In genomic region chr13:75489502-75490263, GRCh38 we compare ENCODE assay signal across 9 cellular contexts. TPM values are rescaled to one million over a fixed set of nuclear protein-coding genes. Genes with fewer than 3 reads are reported as not detected.
DNase-seq lines count a peak whose midpoint lies in the region; ATAC-seq and TF ChIP-seq lines count a peak whose summit lies in the region.
"Had no signal": no experiment of that assay in that cellular context is flagged by ENCODE, and none has a peak within 500 bp of the region (broad histone marks: within the 10 kb centered on the region; RNA-seq: fewer than 3 reads in every experiment).

No MANE protein-coding gene starts in this region.

- H3K9me3 ChIP-seq in duodenal mucosa (ENCODE audit: control insufficient read depth in 1 of 2, low read length in 2 of 2) (no peaks in the 10 kb centered on the region), tibial artery (no peaks in the 10 kb centered on the region), heart left ventricle (no peaks in the 10 kb centered on the region)
- H3K9me3 ChIP-seq in effector memory CD4-positive, alpha-beta T cell (ENCODE audit: control insufficient read depth, low read length) = no peaks in the 10 kb centered on the region

- H3K36me3 ChIP-seq in duodenal mucosa (ENCODE audit: control insufficient read depth in 1 of 2, insufficient read depth in 2 of 2, low read length in 2 of 2) (no peaks in the 10 kb centered on the region), tibial artery (no peaks in the 10 kb centered on the region), heart left ventricle (no peaks in the 10 kb centered on the region)
- no peaks in the 10 kb centered on the region for H3K36me3 ChIP-seq in effector memory CD4-positive, alpha-beta T cell (ENCODE audit: control insufficient read depth, insufficient read depth, low read length)

- peaks cover 0 to 4% of the 10 kb centered on the region in 2 donors for H3K27me3 ChIP-seq in duodenal mucosa (ENCODE audit: control insufficient read depth in 1 of 2, insufficient read depth in 2 of 2, low read length in 2 of 2)
- H3K27me3 ChIP-seq in tibial artery = no peaks in the 10 kb centered on the region
- no peaks in the 10 kb centered on the region for H3K27me3 ChIP-seq in heart left ventricle
- no peaks in the 10 kb centered on the region for H3K27me3 ChIP-seq in effector memory CD4-positive, alpha-beta T cell (replicated peaks; ENCODE audit: control insufficient read depth, insufficient read depth, low read length, poor library complexity, severe bottlenecking)

- no peak overlapping the region for H3K9ac ChIP-seq in duodenal mucosa (ENCODE audit: low read depth in 1 of 2, low read length in 2 of 2)

- H3K4me3 ChIP-seq in duodenal mucosa (ENCODE audit: low read depth in 1 of 2, low read length in 2 of 2) (peak overlapping the region; percentile 37 to 55), tibial artery (no peak overlapping the region), heart left ventricle (no peak overlapping the region)
- H3K4me3 ChIP-seq in effector memory CD4-positive, alpha-beta T cell (ENCODE audit: insufficient read depth, low read depth, low read length, poor library complexity, severe bottlenecking) = no peak overlapping the region

- ATAC-seq in GM21515 (IDR thresholded peaks at IDR 0.05; ENCODE audit: unreplicated experiment) = peak; percentile 79
- ATAC-seq in HG03565 (IDR thresholded peaks at IDR 0.05; ENCODE audit: unreplicated experiment) = peak; percentile 86
- ATAC-seq in heart left ventricle = no peak
- no peak for ATAC-seq in esophagus mucosa
- ATAC-seq: Panc1 had no signal

- TF ChIP-seq CTCF in GM10266 (IDR thresholded peaks at IDR 0.05; ENCODE audit: control insufficient read depth, insufficient read depth, low read depth, missing control alignments) (no peak), tibial artery (IDR thresholded peaks at IDR 0.05) (no peak), heart left ventricle (IDR thresholded peaks at IDR 0.05) (no peak)

- no peak overlapping the region for H3K27ac ChIP-seq in duodenal mucosa (ENCODE audit: low read depth, low read length)
- no peak overlapping the region for H3K27ac ChIP-seq in tibial artery
- no peak overlapping the region for H3K27ac ChIP-seq in heart left ventricle
- no peak overlapping the region for H3K27ac ChIP-seq in effector memory CD4-positive, alpha-beta T cell (ENCODE audit: insufficient read depth, low read length, poor library complexity, severe bottlenecking)

- intact Hi-C loops in tibial artery (cut with DNase I; ENCODE audit: low total_unique reads) (no loop called here), heart left ventricle (cut with DNase I) (loop anchor here in 6 of 10 donors (5.0 to 10.0 kb wide), 4 partner anchors 43 to 55 kb away; partner anchors contain the start of genes COMMD6 (in 4 of the 6) and UCHL3 (in 1 of the 6))

- TF ChIP-seq POLR2A in heart left ventricle (IDR thresholded peaks at IDR 0.05) = no peak

- 56 to 77% (median 64%) methylated on average over 10 of the region's 10 CpGs for WGBS in heart left ventricle, 4 donors

- no peaks in the 10 kb centered on the region for H3K4me1 ChIP-seq in duodenal mucosa (ENCODE audit: control insufficient read depth in 1 of 2, insufficient read depth in 2 of 2, low read length in 2 of 2)
- no peaks in the 10 kb centered on the region for H3K4me1 ChIP-seq in tibial artery
- H3K4me1 ChIP-seq in heart left ventricle = peaks cover 0 to 5% (median 0%) of the 10 kb centered on the region in 12 donors
- H3K4me1 ChIP-seq in effector memory CD4-positive, alpha-beta T cell (ENCODE audit: control insufficient read depth, insufficient read depth, low read length, poor library complexity, severe bottlenecking) = no peaks in the 10 kb centered on the region

- DNase-seq in GM10266 (ENCODE audit: extremely low spot score) (peak; percentile 38), tibial artery (no peak), heart left ventricle (no peak)
- no peak for DNase-seq in effector memory CD4-positive, alpha-beta T cell

RNA-seq across cellular contexts. Expression of gene TBC1D4, which starts 7.7 kb away (rescaled TPM):
- total RNA-seq in heart left ventricle (100 to 1,000 TPM in 3 of 9 donors, 10 to 100 TPM in 6; 52.9 to 158 (median 85.6) TPM), esophagus mucosa (12.2 TPM)
- polyA plus RNA-seq in heart left ventricle = 10 to 100 TPM; 26.8 to 31.9 TPM

RNA-seq across cellular contexts. Expression of gene COMMD6, which starts 48.0 kb away (rescaled TPM):
- total RNA-seq in heart left ventricle = 100 to 1,000 TPM in 7 of 9 donors, 10 to 100 TPM in 2; 19.8 to 155 (median 126) TPM
- polyA plus RNA-seq in heart left ventricle = 100 to 1,000 TPM; 123 to 136 TPM
- total RNA-seq in esophagus mucosa = 95.7 TPM

RNA-seq across cellular contexts. Expression of gene UCHL3, which starts 59.9 kb away (rescaled TPM):
- total RNA-seq in heart left ventricle = 10 to 100 TPM; 16.3 to 52.8 (median 27.6) TPM
- 10 to 100 TPM; 16.6 to 72.1 TPM for polyA plus RNA-seq in heart left ventricle
- 56.1 TPM for total RNA-seq in esophagus mucosa

Comparison
In these comparisons a context has a peak if more than half of its experiments do, and no peak if none do; other contexts are left out.
1. ATAC-seq: peak in GM21515 (single experiment) and HG03565 (single experiment); none in heart left ventricle (0 of 4) and esophagus mucosa (single experiment).
2. H3K4me3 ChIP-seq: peak in duodenal mucosa (2 of 2); none in tibial artery (0 of 2), heart left ventricle (0 of 12) and effector memory CD4-positive, alpha-beta T cell (single experiment).